ENCODE assay signal across 30 cellular contexts in genomic region chr6:163566056-163566455, GRCh38.
"Had no signal": no experiment of that assay in that cellular context is flagged by ENCODE, and none has a peak within 500 bp of the region (broad histone marks: within the 10 kb centered on the region; RNA-seq: fewer than 3 reads in every experiment).

No MANE protein-coding gene starts in this region.

- H3K79me2 ChIP-seq: parathyroid adenoma had no signal

- H3K4me3 ChIP-seq: right lobe of liver, sigmoid colon, skin epidermis, smooth muscle cell, spleen, suprapubic skin, testis, tibial artery, transverse colon, upper lobe of right lung, uterus had no signal

- H3K27ac ChIP-seq: neutrophil, parathyroid adenoma, right lobe of liver, sigmoid colon, skin epidermis, spleen, suprapubic skin, testis, tibial artery, transverse colon, upper lobe of right lung, uterus had no signal

- H3K9me3 ChIP-seq: neutrophil, right lobe of liver, sigmoid colon, spleen, suprapubic skin, testis, tibial artery, transverse colon, upper lobe of right lung, uterus had no signal

- DNase-seq: naive B cell; naive thymus-derived CD8-positive, alpha-beta T cell; nephron progenitor cell; nucleus accumbens; posterior cingulate gyrus; right cardiac atrium; right lobe of liver; sigmoid colon; spleen; stimulated activated CD4-positive, alpha-beta T cell treated with anti-CD3 and anti-CD28 coated beads, Interleukin-12 subunit alpha, Interleukin-12 subunit beta, amount 100 ng/mL, for 4 hours; stimulated activated CD4-positive, alpha-beta T cell treated with anti-CD3 and anti-CD28 coated beads, Interleukin-1b, Interleukin-23, amount 100 ng/mL, for 48 hours; stimulated activated CD4-positive, alpha-beta T cell treated with anti-CD3 and anti-CD28 coated beads, Interleukin-4, amount 100 ng/mL, for 1 hour; stimulated activated CD4-positive, alpha-beta T cell treated with anti-CD3 and anti-CD28 coated beads, Interleukin-4, amount 100 ng/mL, for 4 hours; stimulated activated CD8-positive, alpha-beta memory T cell treated with anti-CD3 and anti-CD28 coated beads, Interleukin-4, amount 100 ng/mL, for 48 hours; stimulated activated naive CD4-positive, alpha-beta T cell; stimulated activated naive CD8-positive, alpha-beta T cell treated with anti-CD3 and anti-CD28 coated beads, Interleukin-15, amount 100 ng/mL, for 72 hours; stimulated activated naive CD8-positive, alpha-beta T cell treated with anti-CD3 and anti-CD28 coated beads, Interleukin-15, Interleukin-2, amounts not matched to agents 100 U/mL and 50 U/mL, for 24 hours; substantia nigra; testis; tibial artery; transverse colon; upper lobe of right lung; uterus had no signal

- H2AFZ ChIP-seq: parathyroid adenoma had no signal

- ATAC-seq: naive thymus-derived CD8-positive, alpha-beta T cell; natural killer cell treated with Interleukin-12 subunit alpha and Interleukin-12 subunit beta and Interleukin-15 and Interleukin-18, amount 100 ng/mL, for 72 hours; right cardiac atrium; right lobe of liver; stimulated activated memory B cell treated with anti-CD40 and anti-IgM and Interleukin-4, amounts not matched to agents 10 μg/mL and 1 μg/mL and 100 μg/mL, for 72 hours; stimulated activated naive CD8-positive, alpha-beta T cell treated with anti-CD3 and anti-CD28 coated beads, Interleukin-15, amount 100 ng/mL, for 72 hours; stimulated activated naive CD8-positive, alpha-beta T cell treated with anti-CD3 and anti-CD28 coated beads, Interleukin-15, Interleukin-2, amounts not matched to agents 100 U/mL and 50 U/mL, for 24 hours; upper lobe of right lung had no signal

- H3K27me3 ChIP-seq: neutrophil, right lobe of liver, sigmoid colon, spleen, suprapubic skin, testis, tibial artery, transverse colon, upper lobe of right lung, uterus had no signal

- H3K9ac ChIP-seq: parathyroid adenoma had no signal

- H3K4me1 ChIP-seq: parathyroid adenoma, suprapubic skin, tibial artery, transverse colon, uterus had no signal

- H3K36me3 ChIP-seq: transverse colon, uterus had no signal
